ENCODE assay signal across 9 cellular contexts in the genomic region with DNA sequence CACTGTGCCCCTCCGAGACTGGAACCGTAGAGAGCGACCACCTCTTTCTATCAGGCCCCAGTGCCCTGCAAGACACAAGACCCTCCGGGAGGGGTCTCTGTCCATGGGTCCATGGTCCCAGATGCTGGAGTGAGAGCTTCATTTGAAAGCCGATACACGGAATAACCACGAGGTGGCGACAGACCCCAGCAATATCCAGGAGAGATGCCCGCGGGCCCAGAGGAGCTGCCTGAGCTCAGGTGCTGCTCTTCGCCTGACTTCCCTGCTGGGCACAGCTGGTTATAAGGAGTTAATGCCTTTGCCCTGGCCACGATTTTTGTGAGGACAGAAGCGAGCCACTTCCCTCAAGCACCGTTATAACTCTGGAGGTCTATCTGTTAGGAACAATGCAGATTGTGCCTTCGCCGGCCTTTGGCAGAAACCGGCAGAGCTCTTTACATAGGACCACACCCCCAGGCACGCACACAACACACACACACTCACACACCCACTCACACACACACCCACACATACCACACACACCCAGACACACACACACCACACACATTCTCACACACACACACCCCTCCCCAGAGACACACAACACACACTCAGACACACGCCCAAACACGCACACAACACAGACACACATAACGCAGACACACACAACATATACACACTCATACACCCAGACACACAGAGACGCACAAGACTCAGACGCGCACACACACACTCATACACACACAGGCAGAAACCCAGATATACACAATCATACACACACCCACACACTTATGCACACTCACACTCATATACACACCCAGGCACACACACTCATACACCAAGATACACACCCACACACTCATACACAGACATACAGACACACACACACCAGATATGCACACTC.
DNase-seq lines count a peak whose midpoint lies in the region; ATAC-seq and TF ChIP-seq lines count a peak whose summit lies in the region.
"Had no signal": no experiment of that assay in that cellular context is flagged by ENCODE, and none has a peak within 500 bp of the region (broad histone marks: within the 10 kb centered on the region; RNA-seq: fewer than 3 reads in every experiment).

No MANE protein-coding gene starts in this region.

- no peaks in the 10 kb centered on the region for H3K27me3 Mint-ChIP-seq in HFFc6 (ENCODE audit: insufficient read depth)
- H3K27me3 Mint-ChIP-seq: dendritic cell treated with granulocyte-macrophage colony-stimulating factor and Interleukin-4, amounts not matched to agents 40 ng/mL and 50 ng/mL, for 4 days had no signal

- 0 out of 2 replicates have a peak, but pooled peaks cover 2% of the 10 kb centered on the region for H3K4me1 ChIP-seq in iPS DF 6.9 (ENCODE audit: control insufficient read depth, insufficient read depth, low read length)

- H3K4me3 ChIP-seq in astrocyte of the cerebellum (ENCODE audit: low read depth, low read length) (no peak overlapping the region), iPS DF 6.9 (ENCODE audit: low read length) (no peak overlapping the region)

- no peak for ATAC-seq in GM18873 (IDR thresholded peaks at IDR 0.05; ENCODE audit: low FRiP score, unreplicated experiment)

- in situ Hi-C loops in astrocyte of the cerebellum (cut with HindIII; ENCODE audit: low sequenced_read_pairs), result no loop called here

- no peaks in the 10 kb centered on the region for H3K36me3 Mint-ChIP-seq in HFFc6 (ENCODE audit: low read depth)

- no peak overlapping the region for H3K27ac ChIP-seq in iPS DF 6.9 (ENCODE audit: low read length)

- no peaks in the 10 kb centered on the region for H3K4me1 Mint-ChIP-seq in HFFc6 (ENCODE audit: low read depth)

- TF ChIP-seq CTCF in HFFc6 (IDR thresholded peaks at IDR 0.05) (peak; percentile 96), astrocyte of the cerebellum (IDR thresholded peaks at IDR 0.05; ENCODE audit: low read depth, low read length, missing control alignments) (peak; percentile 88)

- no peaks in the 10 kb centered on the region for H3K27me3 ChIP-seq in iPS DF 6.9 (ENCODE audit: control insufficient read depth, insufficient read depth, low read length)

- DNase-seq in Daoy (ENCODE audit: low read depth) (peak; percentile 76), HFFc6 (peak; percentile 44), NCI-H2081 (lab: John Stamatoyannopoulos, UW) (peak; percentile 69 to 71), T1000 (lab: John Stamatoyannopoulos, UW) (peak; percentile 53), astrocyte of the cerebellum (ENCODE audit: low read depth) (no peak), iPS DF 6.9 (ENCODE audit: low read depth, low spot score) (peak; percentile 73)
- DNase-seq in stimulated activated CD4-positive, alpha-beta T cell treated with anti-CD3 and anti-CD28 coated beads, Interleukin-1b, Interleukin-23, amount 100 ng/mL, for 4 hours (ENCODE audit: low read depth in 2 of 2), result peak; percentile 28 to 33

- H3K27ac Mint-ChIP-seq in HFFc6, result no peak overlapping the region
- H3K27ac Mint-ChIP-seq: dendritic cell treated with granulocyte-macrophage colony-stimulating factor and Interleukin-4, amounts not matched to agents 40 ng/mL and 50 ng/mL, for 4 days had no signal

- H3K9me3 Mint-ChIP-seq in HFFc6, result no peaks in the 10 kb centered on the region
- H3K9me3 Mint-ChIP-seq: dendritic cell treated with granulocyte-macrophage colony-stimulating factor and Interleukin-4, amounts not matched to agents 40 ng/mL and 50 ng/mL, for 4 days had no signal

- H3K36me3 ChIP-seq in iPS DF 6.9 (ENCODE audit: control insufficient read depth, insufficient read depth, low read length), result no peaks in the 10 kb centered on the region

- H3K4me3 Mint-ChIP-seq in HFFc6, result no peak overlapping the region
- H3K4me3 Mint-ChIP-seq: dendritic cell treated with granulocyte-macrophage colony-stimulating factor and Interleukin-4, amounts not matched to agents 40 ng/mL and 50 ng/mL, for 4 days had no signal

- H3K9me3 ChIP-seq in iPS DF 6.9 (ENCODE audit: control insufficient read depth, insufficient read depth, low read length), result no peaks in the 10 kb centered on the region

- WGBS in iPS DF 6.9 (ENCODE audit: insufficient coverage, insufficient read length), result no CpG with 5 or more reads among the region's 24 CpGs
